ENCODE assay signal across 26 cellular contexts in the genomic region with DNA sequence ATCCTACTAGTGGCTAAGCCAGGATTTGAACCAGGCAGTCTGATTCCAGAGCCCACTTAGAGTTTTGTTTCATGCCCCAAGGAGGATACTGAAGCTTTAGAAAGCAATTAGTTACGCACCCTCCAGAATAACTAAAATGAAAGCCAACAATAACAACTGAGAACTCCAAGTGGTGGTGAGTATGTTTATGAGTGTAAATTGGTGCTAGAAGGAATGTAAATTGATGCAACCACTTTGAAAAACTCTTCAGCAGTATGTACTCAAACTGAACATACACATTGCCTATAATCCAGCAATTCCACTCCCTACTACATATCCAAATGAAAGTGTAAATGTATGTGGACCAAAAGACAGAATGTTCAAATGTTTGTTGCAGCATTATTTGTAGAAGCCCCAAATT.
"Had no signal": no experiment of that assay in that cellular context is flagged by ENCODE, and none has a peak within 500 bp of the region (broad histone marks: within the 10 kb centered on the region; RNA-seq: fewer than 3 reads in every experiment).

No MANE protein-coding gene starts in this region.

- H3K36me3 ChIP-seq: ascending aorta, breast epithelium had no signal

- H3K27ac ChIP-seq: ascending aorta, body of pancreas, breast epithelium had no signal

- H3K27me3 ChIP-seq: ascending aorta, body of pancreas had no signal

- H3K4me3 ChIP-seq: ascending aorta, body of pancreas, breast epithelium had no signal

- H3K9me3 ChIP-seq: ascending aorta, body of pancreas had no signal

- DNase-seq: activated CD4-positive, alpha-beta T cell treated with anti-CD3 and anti-CD28 coated beads, Interleukin-2, amount 10 ng/mL, durations not matched to agents 24 days and 14 days; activated CD4-positive, alpha-beta T cell treated with anti-CD3 and anti-CD28 coated beads, Interleukin-2, amount 50 U/mL, for 4 hours; activated CD8-positive, alpha-beta T cell treated with anti-CD3 and anti-CD28 coated beads for 36 hours; activated effector memory CD4-positive, alpha-beta T cell treated with anti-CD3 and anti-CD28 coated beads, Interleukin-2, amount 50 U/mL, for 16 hours; activated naive CD4-positive, alpha-beta T cell; activated naive CD4-positive, alpha-beta T cell treated with anti-CD3 and anti-CD28 coated beads, Interleukin-2, amount 50 U/mL, for 16 hours; activated naive CD8-positive, alpha-beta T cell treated with anti-CD3 and anti-CD28 coated beads for 36 hours; activated T-cell treated with anti-CD3 and anti-CD28 coated beads, Interleukin-2, amount 50 U/mL, for 1 hour; activated T-cell treated with anti-CD3 and anti-CD28 coated beads, Interleukin-2, amount 50 U/mL, for 72 hours; amygdala; body of pancreas; NCI-H1092 treated with DMSO at 0.1 percent for 48 hours; NCI-H187 treated with DMSO at 0.1 percent for 48 hours; NCI-H2081; NCI-H345; NCI-H524 treated with DMSO at 0.1 percent for 48 hours; SHP77 treated with DMSO at 0.1 percent for 48 hours; SW 1271; T-helper 1 cell; T-helper 2 cell; T-helper 9 cell had no signal

- H3K4me1 ChIP-seq: ascending aorta, body of pancreas, breast epithelium had no signal

- ATAC-seq: activated CD8-positive, alpha-beta T cell treated with anti-CD3 and anti-CD28 coated beads for 36 hours; activated T-cell treated with anti-CD3 and anti-CD28 coated beads, Interleukin-2, amount 50 U/mL, for 72 hours; activated T-helper 17 cell treated with anti-CD3 and anti-CD28 coated beads, Interleukin-2, amount 50 U/mL, for 72 hours; body of pancreas; Panc1; SK-N-SH treated with all-trans-retinoic acid at 6 μM for 48 hours had no signal
